8 cellular contexts compared by ENCODE assay signal in the genomic region with DNA sequence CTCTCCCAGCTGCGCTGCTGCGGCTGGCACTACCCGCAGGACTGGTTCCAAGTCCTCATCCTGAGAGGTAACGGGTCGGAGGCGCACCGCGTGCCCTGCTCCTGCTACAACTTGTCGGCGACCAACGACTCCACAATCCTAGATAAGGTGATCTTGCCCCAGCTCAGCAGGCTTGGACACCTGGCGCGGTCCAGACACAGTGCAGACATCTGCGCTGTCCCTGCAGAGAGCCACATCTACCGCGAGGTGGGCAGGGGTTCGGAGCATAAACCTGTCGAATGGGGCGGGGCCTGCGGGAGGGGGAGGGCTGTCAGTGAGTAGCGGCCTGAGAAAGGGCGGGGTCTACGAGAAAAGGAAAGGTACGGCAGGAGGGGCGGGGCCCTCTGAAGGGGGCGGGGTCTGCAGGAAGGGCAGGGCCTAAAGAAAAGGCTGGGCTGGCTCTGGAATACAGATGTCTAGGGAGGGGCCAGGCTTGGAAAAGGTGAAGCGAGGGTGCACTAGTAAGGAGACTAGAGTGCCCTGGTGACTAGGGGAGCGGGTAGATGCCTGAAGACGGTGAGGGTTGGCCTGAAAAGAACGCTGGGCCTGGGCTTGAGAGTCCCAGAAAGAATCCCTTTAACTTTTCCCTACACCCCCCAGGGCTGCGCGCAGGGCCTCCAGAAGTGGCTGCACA. TPM values are rescaled to one million over a fixed set of nuclear protein-coding genes. Genes with fewer than 3 reads are reported as not detected.
A peak's percentile ranks its signal among the peaks of the same experiment; 100 is the strongest.
DNase-seq lines count a peak whose midpoint lies in the region; ATAC-seq, FAIRE-seq and TF ChIP-seq lines count a peak whose summit lies in the region.

No MANE protein-coding gene starts in this region.

- no peak overlapping the region for H3T11ph ChIP-seq in H9 (ENCODE audit: low read length)

- H3K4me3 Mint-ChIP-seq in H9 = peak overlapping the region; percentile 61 to 83
- H3K4me3 Mint-ChIP-seq in CD4-positive, alpha-beta memory T cell = peak overlapping the region in 3 of 8 donors; percentile 20 to 35 (median 30)

- POLR2A ChIA-PET in GM12878 (lab: Charles Lee) = interaction anchor here (0.7 to 3.0 kb wide), 3 partner anchors 9 to 15 kb away, joined by 3 to 44 read pairs (median 3); no protein-coding TSS in a partner anchor
- POLR2A ChIA-PET in CD4-positive, alpha-beta memory T cell (lab: Charles Lee; ENCODE audit: partially characterized antibody) = no interaction called here

- BruUV-seq in GM12878 (replicated peaks; lab: Mats Ljungman, UMichigan) = no TSS peak

- H3K27ac ChIP-seq in 22Rv1 = peak overlapping the region; percentile 91
- H3K27ac ChIP-seq in H9 (ENCODE audit: insufficient read length, low read depth, low read length) = no peak overlapping the region
- H3K27ac ChIP-seq in GM12878 (ENCODE audit: control insufficient read depth, insufficient read depth) = no peak overlapping the region
- peak overlapping the region in 1 of 2 donors; percentile 32 for H3K27ac ChIP-seq in small intestine (ENCODE audit: low read depth in 1 of 2, low read length in 1 of 2)
- H3K27ac ChIP-seq in CD4-positive, alpha-beta memory T cell (ENCODE audit: low read depth, low read length) = no peak overlapping the region

- H3K36me3 Mint-ChIP-seq in H9 (ENCODE audit: insufficient read depth in 1 of 3, low read depth in 3 of 3) = peaks cover 17 to 54% (median 37%) of the 10 kb centered on the region in 3 experiments
- peaks cover 33 to 48% of the 10 kb centered on the region in 2 donors for H3K36me3 Mint-ChIP-seq in CD4-positive, alpha-beta memory T cell

- H2BK12ac ChIP-seq in H9 (ENCODE audit: insufficient read length, low read depth, low read length) = no peak overlapping the region

- CTCF ChIA-PET in GM12878 (lab: Yijun Ruan, JAX) = interaction anchor here (0.6 to 3.0 kb wide), 4 partner anchors 8 to 90 kb away, joined by 3 to 17 read pairs (median 13); no protein-coding TSS in a partner anchor
- CTCF ChIA-PET in CD4-positive, alpha-beta memory T cell (lab: Charles Lee; ENCODE audit: partially characterized antibody) = no interaction called here

- peak; percentile 7; the same call in 1 of the 2 replicates for TF ChIP-seq POLR2A in GM12878 (IDR thresholded peaks at IDR 0.05; ENCODE audit: low read depth, low read length)

- DNase-seq in H9 = peak; percentile 98
- DNase-seq in GM12878 (ENCODE audit: low read depth, low spot score) = no peak
- peak; percentile 94 for DNase-seq in iPS-NIHi11 (ENCODE audit: low spot score)
- DNase-seq in small intestine = peak; percentile 86
- no peak for DNase-seq in 8988T
- no peak for DNase-seq in CD4-positive, alpha-beta memory T cell

- intact Hi-C loops in GM12878 (cut with micrococcal nuclease; ENCODE audit: unreplicated experiment) = no loop called here
- intact Hi-C loops in CD4-positive, alpha-beta memory T cell (cut with micrococcal nuclease) = no loop called here

- H2AFZ ChIP-seq in H9 (ENCODE audit: low read length) = no peak overlapping the region
- no peak overlapping the region for H2AFZ ChIP-seq in GM12878 (ENCODE audit: control insufficient read depth, low read depth, low read length)

- H2BK120ac ChIP-seq in H9 (ENCODE audit: low read depth, low read length, poor library complexity, severe bottlenecking) = no peak overlapping the region

- H3K4me3 ChIP-seq in GM12878 (peak overlapping the region; percentile 20; the same call in 1 of the 2 replicates), small intestine (ENCODE audit: low read depth in 1 of 2, low read length in 2 of 2) (no peak overlapping the region)
- no peak overlapping the region for H3K4me3 ChIP-seq in CD4-positive, alpha-beta memory T cell (ENCODE audit: low read length in 2 of 2)

- TF ChIP-seq RAD21 in GM12878 (IDR thresholded peaks at IDR 0.05; ENCODE audit: insufficient read depth, low read depth, low read length) = no peak

- RAD21 ChIA-PET in GM12878 (lab: Charles Lee; ENCODE audit: unreplicated experiment) = interaction anchor here (1.9 to 2.8 kb wide), 2 partner anchors 13 to 65 kb away, joined by 5 to 15 read pairs; no protein-coding TSS in a partner anchor

- H3K4me1 ChIP-seq in H9 (ENCODE audit: insufficient read depth, low read length) (peaks cover 2% of the 10 kb centered on the region; the same call in 1 of the 2 replicates), GM12878 (ENCODE audit: control insufficient read depth, insufficient read depth, low read length) (peaks cover 40% of the 10 kb centered on the region), small intestine (ENCODE audit: control insufficient read depth in 2 of 2, insufficient read depth in 1 of 2, low read depth in 1 of 2, low read length in 1 of 2) (peaks cover 0 to 7% of the 10 kb centered on the region in 2 donors)
- H3K4me1 ChIP-seq in CD4-positive, alpha-beta memory T cell (ENCODE audit: insufficient read depth, low read length) = peaks cover 47% of the 10 kb centered on the region

- H4K8ac ChIP-seq in H9 (replicated peaks; ENCODE audit: insufficient read length, low read depth, low read length) = no peak overlapping the region

- ATAC-seq in GM12878 (no peak), GM21390 (IDR thresholded peaks at IDR 0.05; ENCODE audit: unreplicated experiment) (no peak)

- H3K14ac ChIP-seq in H9 (ENCODE audit: insufficient read depth, low read length) = 0 out of 2 replicates have a peak overlapping the region, but pooled peaks have one; percentile 48

- no peak overlapping the region for H4K91ac ChIP-seq in H9 (ENCODE audit: insufficient read length, low read depth, low read length)

- peaks cover 18% of the 10 kb centered on the region for H3K27me3 Mint-ChIP-seq in H9 (ENCODE audit: low read depth)
- no peaks in the 10 kb centered on the region for H3K27me3 Mint-ChIP-seq in CD4-positive, alpha-beta memory T cell

- in situ Hi-C loops in GM12878 (cut with MboI) = no loop called here

- H3K23me2 ChIP-seq in H9 (ENCODE audit: insufficient read length, low read depth, low read length, poor library complexity, severe bottlenecking) = peaks cover 12% of the 10 kb centered on the region

- H3K79me2 ChIP-seq in H9 (ENCODE audit: insufficient read depth, low read length) (no peaks in the 10 kb centered on the region), GM12878 (ENCODE audit: control insufficient read depth, insufficient read depth, low read length) (peaks cover 40% of the 10 kb centered on the region)

- H3K4me2 ChIP-seq in H9 (ENCODE audit: insufficient read depth, insufficient read length, low read length) = peak overlapping the region; percentile 68
- H3K4me2 ChIP-seq in GM12878 (ENCODE audit: control insufficient read depth, insufficient read depth) = peak overlapping the region; percentile 99

- SMC1A ChIA-PET in GM12878 (lab: Charles Lee; ENCODE audit: uncharacterized antibody, unreplicated experiment) = interaction anchor here (0.5 to 1.4 kb wide), 2 partner anchors 23 to 44 kb away, joined by 3 read pairs; no protein-coding TSS in a partner anchor

- H4K20me1 ChIP-seq in H9 (ENCODE audit: control insufficient read depth, insufficient read depth, insufficient read length) = no peaks in the 10 kb centered on the region
- H4K20me1 ChIP-seq in GM12878 (ENCODE audit: control insufficient read depth, insufficient read depth) = no peaks in the 10 kb centered on the region

- H3K9ac ChIP-seq in H9 (ENCODE audit: extremely low read depth, insufficient read length, low read length) (no peak overlapping the region), GM12878 (ENCODE audit: control insufficient read depth, insufficient read depth, low read length) (no peak overlapping the region)

- H3K9me3 Mint-ChIP-seq in H9 = peaks cover 0 to 3% of the 10 kb centered on the region in 2 experiments; a peak in 2 of 5 replicates
- no peaks in the 10 kb centered on the region for H3K9me3 Mint-ChIP-seq in CD4-positive, alpha-beta memory T cell

- H3K27ac Mint-ChIP-seq in H9 = peak overlapping the region in 2 of 3 experiments; percentile 86 to 97; a peak in 4 of 7 replicates
- peak overlapping the region in 3 of 7 donors; percentile 19 to 44 (median 39) for H3K27ac Mint-ChIP-seq in CD4-positive, alpha-beta memory T cell

- H2BK5ac ChIP-seq in H9 (ENCODE audit: insufficient read length, low read length) = no peak overlapping the region

- H3K79me1 ChIP-seq in H9 (ENCODE audit: insufficient read depth, low read depth, low read length, poor library complexity, severe bottlenecking) = no peaks in the 10 kb centered on the region

- H4K5ac ChIP-seq in H9 (ENCODE audit: insufficient read length, low read depth, low read length) = no peak overlapping the region

- TF ChIP-seq CTCF in 22Rv1 (IDR thresholded peaks at IDR 0.05) (no peak), H9 (conservative IDR thresholded peaks at IDR 0.05) (0 out of 3 replicates have a peak, but pooled peaks have one; percentile 22), GM12878 (IDR thresholded peaks at IDR 0.05 in 2 of 3, conservative IDR thresholded peaks at IDR 0.05 in 1 of 3; ENCODE audit: control insufficient read depth in 2 of 3, extremely low read depth in 1 of 3, insufficient read depth in 1 of 3, low read depth in 3 of 3, low read length in 3 of 3) (no peak)

- FAIRE-seq in GM12878 (lab: Jason Lieb, UNC) = no peak
- FAIRE-seq in small intestine (lab: Jason Lieb, UNC) = no peak

- no peak overlapping the region for H2AK5ac ChIP-seq in H9 (ENCODE audit: insufficient read length, low read length)

- H3K4me1 Mint-ChIP-seq in H9 = peaks cover 20 to 36% of the 10 kb centered on the region in 2 experiments
- peaks cover 34 to 59% (median 42%) of the 10 kb centered on the region in 4 donors for H3K4me1 Mint-ChIP-seq in CD4-positive, alpha-beta memory T cell

- no peak overlapping the region for H3K23ac ChIP-seq in H9 (ENCODE audit: insufficient read length, low read depth, low read length)

- no peak overlapping the region for H3K4ac ChIP-seq in H9 (ENCODE audit: low read depth, low read length)

- no peak overlapping the region for H2BK15ac ChIP-seq in H9 (ENCODE audit: low read depth, low read length)

- WGBS in H9 (ENCODE audit: extremely low coverage, insufficient read length, low lambda C conversion rate) = no CpG with 5 or more reads among the region's 32 CpGs
- WGBS in GM12878 (ENCODE audit: insufficient coverage, insufficient replicate concordance, low lambda C conversion rate, missing lambda C conversion rate) = 89% methylated on average over 23 of the region's 32 CpGs
- 8 to 39% (median 39%) methylated on average over 30 to 32 of the region's 32 CpGs for WGBS in small intestine, 3 donors

- H3K36me3 ChIP-seq in GM12878 (ENCODE audit: control insufficient read depth in 2 of 2, insufficient read depth in 2 of 2, low read length in 1 of 2) (peaks cover 0 to 3% of the 10 kb centered on the region in 2 experiments; a peak in 1 of 4 replicates), small intestine (ENCODE audit: control insufficient read depth in 2 of 2, insufficient read depth in 2 of 2, low read length in 2 of 2) (peaks cover 0 to 2% of the 10 kb centered on the region in 2 donors)
- H3K36me3 ChIP-seq in CD4-positive, alpha-beta memory T cell (ENCODE audit: insufficient read depth, low read length) = peaks cover 7% of the 10 kb centered on the region

- no peak overlapping the region for H3K18ac ChIP-seq in H9 (ENCODE audit: insufficient read length, low read depth, low read length)

- no peak overlapping the region for H2BK20ac ChIP-seq in H9 (ENCODE audit: low read depth, low read length, poor library complexity, severe bottlenecking)

- no peak overlapping the region for H3K56ac ChIP-seq in H9 (ENCODE audit: insufficient read length, low read depth, low read length)

- no peak for TF ChIP-seq EP300 in GM12878 (IDR thresholded peaks at IDR 0.05; ENCODE audit: borderline replicate concordance in 1 of 2, control insufficient read depth in 1 of 2, low read depth in 2 of 2, low read length in 2 of 2)

- H3K27me3 ChIP-seq in H9 (ENCODE audit: insufficient read depth, low read length) = peaks cover 3% of the 10 kb centered on the region; the same call in 1 of the 2 replicates
- no peaks in the 10 kb centered on the region for H3K27me3 ChIP-seq in GM12878 (replicated peaks in 1 of 2; ENCODE audit: control insufficient read depth in 2 of 2, insufficient read depth in 2 of 2, low read length in 1 of 2)
- H3K27me3 ChIP-seq in small intestine (ENCODE audit: control insufficient read depth in 2 of 2, insufficient read depth in 2 of 2, low read length in 2 of 2) = no peaks in the 10 kb centered on the region
- H3K27me3 ChIP-seq in CD4-positive, alpha-beta memory T cell (ENCODE audit: insufficient read depth, low read length) = no peaks in the 10 kb centered on the region

- H3K9me3 ChIP-seq in H9 (ENCODE audit: control insufficient read depth, low read depth, low read length) = no peaks in the 10 kb centered on the region
- H3K9me3 ChIP-seq in GM12878 (replicated peaks; ENCODE audit: control insufficient read depth, insufficient read depth, low read length) = no peaks in the 10 kb centered on the region
- H3K9me3 ChIP-seq in small intestine (ENCODE audit: control insufficient read depth, low read depth) = no peaks in the 10 kb centered on the region
- no peaks in the 10 kb centered on the region for H3K9me3 ChIP-seq in CD4-positive, alpha-beta memory T cell (ENCODE audit: control insufficient read depth in 1 of 2, low read length in 2 of 2)

RNA-seq across cellular contexts. Expression of a gene that starts 3.6 kb away (rescaled TPM):
- total RNA-seq in H9 (2021) = not detected in 2 replicates
- total RNA-seq in GM12878 (2013; cell fraction: nucleolus; rRNA removed) = 148 and 174 TPM in 2 replicates
- total RNA-seq in GM12878 (2014; rRNA removed) = 106 and 121 TPM in 2 replicates
- total RNA-seq in GM12878 (2014; rRNA removed; fragmentation: Illumina TruSeq; extraction: Trizol) = 142 and 155 TPM in 2 replicates
- 256 and 267 TPM in 2 replicates for total RNA-seq in GM12878 (2021)
- polyA plus RNA-seq in GM12878 (2011; ENCODE audit: low read depth) = 158 TPM
- polyA plus RNA-seq in GM12878 (2011; rRNA removed) = 17.7 and 34.1 TPM in 2 replicates
- 110 and 112 TPM in 2 replicates for polyA plus RNA-seq in GM12878 (2011; cell fraction: cytosol; rRNA removed)
- 182 and 224 TPM in 2 replicates for polyA plus RNA-seq in GM12878 (2011; cell fraction: nucleus; rRNA removed)
- 332 and 419 TPM in 2 replicates for polyA plus RNA-seq in GM12878 (2012)
- 243 and 359 TPM in 2 replicates for polyA plus RNA-seq in GM12878 (2014; fragmentation: Illumina TruSeq; extraction: Trizol)
- polyA plus RNA-seq in GM12878 (2014; fragmentation: Nextera tagmentation; extraction: Ambion mirVana) = 10 to 100 TPM; 46.7 to 48.0 TPM
- 161 and 178 TPM in 2 replicates for polyA plus RNA-seq in GM12878 (2014; rRNA removed)
- 10 to 100 TPM; 88.5 to 93.9 TPM for polyA plus RNA-seq in GM12878 (2016; fragmentation: Nextera tagmentation; extraction: Ambion mirVana)
- 147 and 209 TPM in 2 replicates for polyA minus RNA-seq in GM12878 (2011; rRNA and poly(A)+ RNA removed)
- 76.3 and 87.6 TPM in 2 replicates for polyA minus RNA-seq in GM12878 (2011; cell fraction: cytosol; rRNA and poly(A)+ RNA removed)
- 43.4 and 77.2 TPM in 2 replicates for polyA minus RNA-seq in GM12878 (2011; cell fraction: nucleus; rRNA and poly(A)+ RNA removed)
- polyA plus RNA-seq in small intestine = 10 to 100 TPM in 1 of 3 donors, 1 to 10 TPM in 2; 2.7 to 11.6 (median 9.2) TPM
- 100 to 1,000 TPM; 330 to 347 TPM for total RNA-seq in CD4-positive, alpha-beta memory T cell
- polyA plus RNA-seq in CD4-positive, alpha-beta memory T cell = 100 to 1,000 TPM; 109 to 192 TPM

RNA-seq across cellular contexts. Expression of a gene that starts 13.8 kb away (rescaled TPM):
- total RNA-seq in H9 (2021) (2.9 and 3.2 TPM in 2 replicates), GM12878 (2014; rRNA removed) (0.16 and 0.23 TPM in 2 replicates), GM12878 (2014; rRNA removed; fragmentation: Illumina TruSeq; extraction: Trizol) (0.23 and 0.36 TPM in 2 replicates), GM12878 (2021) (1.6 and 1.7 TPM in 2 replicates)
- 3.3 and 6.4 TPM in 2 replicates for total RNA-seq in GM12878 (2013; cell fraction: nucleolus; rRNA removed)
- polyA plus RNA-seq in GM12878 (2011; ENCODE audit: low read depth) = 0.24 TPM
- polyA plus RNA-seq in GM12878 (2011; rRNA removed) (2.4 and 3.2 TPM in 2 replicates), GM12878 (2014; fragmentation: Illumina TruSeq; extraction: Trizol) (0.48 and 0.63 TPM in 2 replicates), GM12878 (2014; fragmentation: Nextera tagmentation; extraction: Ambion mirVana) (under 1 TPM; 0.51 to 0.98 TPM), GM12878 (2014; rRNA removed) (0.88 and 1.3 TPM in 2 replicates), GM12878 (2016; fragmentation: Nextera tagmentation; extraction: Ambion mirVana) (under 1 TPM; 0.37 to 0.57 TPM), small intestine (1 to 10 TPM in 1 of 3 donors, under 1 TPM in 1, not detected in 1; 0.34 to 1.4 TPM)
- polyA plus RNA-seq in GM12878 (2011; cell fraction: cytosol; rRNA removed) = 1.4 and 1.5 TPM in 2 replicates
- 1.4 and 3.1 TPM in 2 replicates for polyA plus RNA-seq in GM12878 (2011; cell fraction: nucleus; rRNA removed)
- 0.87 and 1.3 TPM in 2 replicates for polyA plus RNA-seq in GM12878 (2012)
- 1.3 and 2.0 TPM in 2 replicates for polyA minus RNA-seq in GM12878 (2011; rRNA and poly(A)+ RNA removed)
- polyA minus RNA-seq in GM12878 (2011; cell fraction: cytosol; rRNA and poly(A)+ RNA removed) = 0.53 and 1.1 TPM in 2 replicates
- polyA minus RNA-seq in GM12878 (2011; cell fraction: nucleus; rRNA and poly(A)+ RNA removed) = 0.36 and 0.96 TPM in 2 replicates
- total RNA-seq in CD4-positive, alpha-beta memory T cell = 1 to 10 TPM; 4.3 to 5.1 TPM
- 1 to 10 TPM; 1.1 to 1.8 TPM for polyA plus RNA-seq in CD4-positive, alpha-beta memory T cell

RNA-seq across cellular contexts. Expression of a gene that starts 23.4 kb away (rescaled TPM):
- total RNA-seq in H9 (2021) (118 and 126 TPM in 2 replicates), GM12878 (2014; rRNA removed) (0.17 TPM in 1 of 2 replicates, not detected in the other), GM12878 (2014; rRNA removed; fragmentation: Illumina TruSeq; extraction: Trizol) (not detected in 2 replicates), GM12878 (2021) (0.11 and 0.26 TPM in 2 replicates)
- total RNA-seq in GM12878 (2013; cell fraction: nucleolus; rRNA removed) = not detected in 2 replicates
- not detected for polyA plus RNA-seq in GM12878 (2011; ENCODE audit: low read depth)
- polyA plus RNA-seq in GM12878 (2011; rRNA removed) (0.04 TPM in 1 of 2 replicates, not detected in the other), GM12878 (2014; fragmentation: Illumina TruSeq; extraction: Trizol) (not detected in 2 replicates), GM12878 (2014; fragmentation: Nextera tagmentation; extraction: Ambion mirVana) (under 1 TPM; 0.05 to 0.07 TPM), GM12878 (2014; rRNA removed) (not detected in 2 replicates), GM12878 (2016; fragmentation: Nextera tagmentation; extraction: Ambion mirVana) (under 1 TPM; 0.11 to 0.13 TPM), small intestine (10 to 100 TPM in 1 of 3 donors, 1 to 10 TPM in 2; 1.8 to 17.2 (median 6.5) TPM)
- 0.05 and 0.06 TPM in 2 replicates for polyA plus RNA-seq in GM12878 (2011; cell fraction: cytosol; rRNA removed)
- 0.16 TPM in 1 of 2 replicates, not detected in the other for polyA plus RNA-seq in GM12878 (2011; cell fraction: nucleus; rRNA removed)
- polyA plus RNA-seq in GM12878 (2012) = 0.20 and 0.26 TPM in 2 replicates
- 0.31 TPM in 1 of 2 replicates, not detected in the other for polyA minus RNA-seq in GM12878 (2011; rRNA and poly(A)+ RNA removed)
- 0.62 TPM in 1 of 2 replicates, not detected in the other for polyA minus RNA-seq in GM12878 (2011; cell fraction: cytosol; rRNA and poly(A)+ RNA removed)
- not detected in 2 replicates for polyA minus RNA-seq in GM12878 (2011; cell fraction: nucleus; rRNA and poly(A)+ RNA removed)
- total RNA-seq in CD4-positive, alpha-beta memory T cell = not detected
- polyA plus RNA-seq in CD4-positive, alpha-beta memory T cell = not detected

RNA-seq across cellular contexts. Expression of a gene that starts 24.9 kb away (rescaled TPM):
- total RNA-seq in H9 (2021) (2.3 and 3.5 TPM in 2 replicates), GM12878 (2014; rRNA removed) (not detected in 2 replicates), GM12878 (2014; rRNA removed; fragmentation: Illumina TruSeq; extraction: Trizol) (not detected in 2 replicates), GM12878 (2021) (not detected in 2 replicates)
- not detected in 2 replicates for total RNA-seq in GM12878 (2013; cell fraction: nucleolus; rRNA removed)
- not detected for polyA plus RNA-seq in GM12878 (2011; ENCODE audit: low read depth)
- polyA plus RNA-seq in GM12878 (2011; rRNA removed) (not detected in 2 replicates), GM12878 (2014; fragmentation: Illumina TruSeq; extraction: Trizol) (not detected in 2 replicates), GM12878 (2014; fragmentation: Nextera tagmentation; extraction: Ambion mirVana) (not detected), GM12878 (2014; rRNA removed) (not detected in 2 replicates), GM12878 (2016; fragmentation: Nextera tagmentation; extraction: Ambion mirVana) (not detected), small intestine (under 1 TPM in 1 of 3 donors, not detected in 2; 0.19 TPM)
- not detected in 2 replicates for polyA plus RNA-seq in GM12878 (2011; cell fraction: cytosol; rRNA removed)
- polyA plus RNA-seq in GM12878 (2011; cell fraction: nucleus; rRNA removed) = not detected in 2 replicates
- not detected in 2 replicates for polyA plus RNA-seq in GM12878 (2012)
- not detected in 2 replicates for polyA minus RNA-seq in GM12878 (2011; rRNA and poly(A)+ RNA removed)
- not detected in 2 replicates for polyA minus RNA-seq in GM12878 (2011; cell fraction: cytosol; rRNA and poly(A)+ RNA removed)
- polyA minus RNA-seq in GM12878 (2011; cell fraction: nucleus; rRNA and poly(A)+ RNA removed) = not detected in 2 replicates
- not detected for total RNA-seq in CD4-positive, alpha-beta memory T cell
- polyA plus RNA-seq in CD4-positive, alpha-beta memory T cell = not detected

RNA-seq across cellular contexts. Expression of a gene that starts 49.2 kb away (rescaled TPM):
- total RNA-seq in H9 (2021) = 0.39 TPM in 1 of 2 replicates, not detected in the other
- total RNA-seq in GM12878 (2013; cell fraction: nucleolus; rRNA removed) = not detected in 2 replicates
- total RNA-seq in GM12878 (2014; rRNA removed) = 0.16 TPM in 1 of 2 replicates, not detected in the other
- not detected in 2 replicates for total RNA-seq in GM12878 (2014; rRNA removed; fragmentation: Illumina TruSeq; extraction: Trizol)
- 0.21 TPM in 1 of 2 replicates, not detected in the other for total RNA-seq in GM12878 (2021)
- polyA plus RNA-seq in GM12878 (2011; ENCODE audit: low read depth) = not detected
- polyA plus RNA-seq in GM12878 (2011; rRNA removed) = 0.05 TPM in 1 of 2 replicates, not detected in the other
- polyA plus RNA-seq in GM12878 (2011; cell fraction: cytosol; rRNA removed) = not detected in 2 replicates
- 0.19 TPM in 1 of 2 replicates, not detected in the other for polyA plus RNA-seq in GM12878 (2011; cell fraction: nucleus; rRNA removed)
- not detected in 2 replicates for polyA plus RNA-seq in GM12878 (2012)
- polyA plus RNA-seq in GM12878 (2014; fragmentation: Illumina TruSeq; extraction: Trizol) = 0.03 TPM in 1 of 2 replicates, not detected in the other
- not detected for polyA plus RNA-seq in GM12878 (2014; fragmentation: Nextera tagmentation; extraction: Ambion mirVana)
- 0.04 and 0.06 TPM in 2 replicates for polyA plus RNA-seq in GM12878 (2014; rRNA removed)
- polyA plus RNA-seq in GM12878 (2016; fragmentation: Nextera tagmentation; extraction: Ambion mirVana) = not detected
- polyA minus RNA-seq in GM12878 (2011; rRNA and poly(A)+ RNA removed) = not detected in 2 replicates
- polyA minus RNA-seq in GM12878 (2011; cell fraction: cytosol; rRNA and poly(A)+ RNA removed) = not detected in 2 replicates
- 0.24 TPM in 1 of 2 replicates, not detected in the other for polyA minus RNA-seq in GM12878 (2011; cell fraction: nucleus; rRNA and poly(A)+ RNA removed)
- not detected for polyA plus RNA-seq in small intestine
- under 1 TPM; 0.23 to 0.69 TPM for total RNA-seq in CD4-positive, alpha-beta memory T cell
- not detected for polyA plus RNA-seq in CD4-positive, alpha-beta memory T cell

Comparison
In these comparisons a context has a peak if more than half of its experiments do, and no peak if none do; other contexts are left out.
1. DNase-seq: peak in H9 (single experiment), iPS-NIHi11 (single experiment) and small intestine (single experiment); none in GM12878 (single experiment), 8988T (single experiment) and CD4-positive, alpha-beta memory T cell (0 of 5).
2. RNA of a gene that starts 3.6 kb away (total RNA-seq): 330 to 347 TPM in CD4-positive, alpha-beta memory T cell and 106 to 267 TPM in GM12878; not detected in H9; every median in the first group is over 10 times any median in the second.
3. RNA of a gene that starts 23.4 kb away (total RNA-seq): 118 to 126 TPM in H9; 0.11 to 0.26 TPM in GM12878 and not detected in CD4-positive, alpha-beta memory T cell; every median in the first group is over 10 times any median in the second.